25 cellular contexts compared by ENCODE assay signal in the genomic region with DNA sequence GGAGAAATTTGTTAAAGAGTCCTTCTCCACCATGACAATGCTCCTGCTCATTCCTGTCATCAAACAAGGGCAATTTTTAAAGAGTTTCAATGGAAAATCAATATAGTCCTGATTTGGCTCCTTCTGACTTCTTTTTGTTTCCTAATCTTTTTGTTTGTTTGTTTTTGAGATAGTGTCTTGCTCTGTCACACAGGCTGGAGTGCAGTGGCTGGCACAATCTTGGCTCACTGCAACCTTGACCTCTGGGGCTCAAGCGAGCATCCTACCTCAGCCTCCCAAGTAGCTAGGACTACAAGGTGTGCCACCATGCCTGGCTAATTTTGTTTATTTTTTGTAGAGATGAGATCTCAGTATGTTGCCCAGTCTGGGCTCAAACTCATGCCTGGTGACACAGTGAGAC.
"Had no signal": no experiment of that assay in that cellular context is flagged by ENCODE, and none has a peak within 500 bp of the region (broad histone marks: within the 10 kb centered on the region; RNA-seq: fewer than 3 reads in every experiment).

No MANE protein-coding gene starts in this region.

- H3K4me1 Mint-ChIP-seq: naive B cell had no signal

- ATAC-seq: esophagus mucosa, gastrocnemius medialis, heart right ventricle, left colon, left lung, left ventricle myocardium superior, lower lobe of right lung, mucosa of descending colon had no signal

- H3K4me3 Mint-ChIP-seq: mesothelial cell of epicardium, naive B cell had no signal

- DNase-seq: dermis blood vessel endothelial cell; dorsolateral prefrontal cortex; effector CD4-positive, alpha-beta T cell; effector memory CD4-positive, alpha-beta T cell; erythroblast; esophagus squamous epithelium; foreskin fibroblast; foreskin melanocyte; gastrocnemius medialis; glutamatergic neuron; head of caudate nucleus; heart right ventricle; hippocampal formation; islet precursor cell; kidney; kidney glomerular epithelial cell; left colon; left lung; left ventricle myocardium superior; lower lobe of right lung; mesenchymal stem cell; mucosa of descending colon; naive B cell had no signal

- H3K27ac Mint-ChIP-seq: mesothelial cell of epicardium, naive B cell had no signal

- H3K36me3 Mint-ChIP-seq: mesothelial cell of epicardium had no signal

- H3K9me3 Mint-ChIP-seq: mesothelial cell of epicardium had no signal
